14 cellular contexts compared by ENCODE assay signal in the genomic region with DNA sequence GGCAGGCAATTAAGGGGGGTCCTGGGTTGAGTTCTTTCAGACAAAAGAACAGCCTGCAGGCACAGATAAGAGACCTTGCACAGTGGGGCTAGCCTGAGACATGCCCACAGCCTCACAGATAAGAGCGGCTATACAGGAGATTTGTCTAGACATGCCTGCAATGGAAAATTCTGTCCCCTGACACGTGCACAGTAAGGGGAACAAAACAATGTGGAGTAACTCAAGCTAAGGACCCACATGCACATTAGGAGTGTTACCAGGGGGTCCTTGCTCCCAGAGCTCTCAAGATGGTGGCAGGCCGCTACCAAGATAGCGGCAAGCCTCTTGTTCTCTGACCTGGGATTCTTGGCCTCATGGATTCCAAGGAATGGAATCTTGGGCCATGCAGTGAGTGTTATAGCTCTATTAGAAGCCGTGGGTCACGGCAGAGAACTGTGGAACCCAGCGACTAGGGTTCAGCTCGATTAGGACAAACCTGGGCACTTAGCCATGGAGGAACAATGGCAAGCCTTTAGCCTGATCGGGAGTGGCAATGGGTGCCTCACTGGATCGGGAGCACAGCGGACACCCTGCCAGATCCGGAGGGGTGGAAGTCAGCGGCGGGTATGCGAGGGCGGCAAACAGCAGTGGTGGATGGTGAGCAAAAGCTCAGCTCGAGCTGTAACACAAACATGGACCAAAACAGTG.
DNase-seq lines count a peak whose midpoint lies in the region; ATAC-seq and TF ChIP-seq lines count a peak whose summit lies in the region.
"Had no signal": no experiment of that assay in that cellular context is flagged by ENCODE, and none has a peak within 500 bp of the region (broad histone marks: within the 10 kb centered on the region; RNA-seq: fewer than 3 reads in every experiment).

No MANE protein-coding gene starts in this region.

- peaks cover 6% of the 10 kb centered on the region for H3K27me3 Mint-ChIP-seq in neural progenitor cell (ENCODE audit: insufficient read depth, low read depth)
- H3K27me3 Mint-ChIP-seq: activated CD4-positive, alpha-beta memory T cell treated with anti-CD3 and anti-CD28 coated beads, Interleukin-2, amount 10 ng/mL, durations not matched to agents 7 days and 5 days had no signal

- DNase-seq in NCI-H146 (lab: John Stamatoyannopoulos, UW): peak; percentile 63
- DNase-seq in UCSD-AML1 (lab: John Stamatoyannopoulos, UW; ENCODE audit: unreplicated experiment): peak; percentile 50
- DNase-seq in epithelial cell of esophagus (ENCODE audit: low read depth): peak; percentile 55
- no peak for DNase-seq in neural progenitor cell (ENCODE audit: low spot score)
- DNase-seq in left ventricle myocardium inferior: no peak
- no peak for DNase-seq in activated naive CD4-positive, alpha-beta T cell treated with anti-CD3 and anti-CD28 coated beads, Interleukin-2, amount 50 U/mL, for 72 hours (ENCODE audit: low spot score in 2 of 2)
- DNase-seq in NCI-H2196 (lab: John Stamatoyannopoulos, UW; ENCODE audit: unreplicated experiment): no peak
- DNase-seq: activated CD4-positive, alpha-beta memory T cell treated with anti-CD3 and anti-CD28 coated beads, Interleukin-2, amount 10 ng/mL, durations not matched to agents 7 days and 5 days; adrenal gland; DMS 273 treated with DMSO at 0.1 percent for 48 hours; NCI-H1930; pancreas had no signal

- peak overlapping the region; percentile 42 for H2AFZ ChIP-seq in neural progenitor cell (replicated peaks)

- H3K27ac ChIP-seq in neural progenitor cell: no peak overlapping the region
- H3K27ac ChIP-seq in left ventricle myocardium inferior (replicated peaks): no peak overlapping the region
- H3K27ac ChIP-seq: adrenal gland, pancreas had no signal

- H3K4me3 ChIP-seq in epithelial cell of esophagus (ENCODE audit: low read length) (no peak overlapping the region), neural progenitor cell (no peak overlapping the region), left ventricle myocardium inferior (no peak overlapping the region)
- H3K4me3 ChIP-seq: adrenal gland, pancreas had no signal

- H3K79me2 ChIP-seq in neural progenitor cell (ENCODE audit: low read depth): no peaks in the 10 kb centered on the region

- H3K27ac Mint-ChIP-seq in neural progenitor cell: no peak overlapping the region
- peak overlapping the region in 1 of 2 donors; percentile 46 for H3K27ac Mint-ChIP-seq in activated naive CD4-positive, alpha-beta T cell treated with anti-CD3 and anti-CD28 coated beads, Interleukin-2, amount 50 U/mL, for 72 hours
- H3K27ac Mint-ChIP-seq: activated CD4-positive, alpha-beta memory T cell treated with anti-CD3 and anti-CD28 coated beads, Interleukin-2, amount 10 ng/mL, durations not matched to agents 7 days and 5 days; activated T-helper 1 cell treated with anti-CD3 and anti-CD28 coated beads, Interleukin-12 subunit alpha, Interleukin-12 subunit beta, Interleukin-2, Interleukin-4 antibody, amounts not matched to agents 30 ng/mL and 10 ng/mL and 1 ng/mL, durations not matched to agents 14 hours and 24 hours and 36 hours had no signal

- peaks cover 3% of the 10 kb centered on the region for H3K36me3 Mint-ChIP-seq in neural progenitor cell
- H3K36me3 Mint-ChIP-seq in activated naive CD4-positive, alpha-beta T cell treated with anti-CD3 and anti-CD28 coated beads, Interleukin-2, amount 50 U/mL, for 72 hours: peaks cover 16 to 19% of the 10 kb centered on the region in 2 donors

- H3K27me3 ChIP-seq in neural progenitor cell (no peaks in the 10 kb centered on the region), left ventricle myocardium inferior (ENCODE audit: low read depth) (no peaks in the 10 kb centered on the region)
- H3K27me3 ChIP-seq: adrenal gland, pancreas had no signal

- H3K36me3 ChIP-seq in neural progenitor cell (no peaks in the 10 kb centered on the region), left ventricle myocardium inferior (no peaks in the 10 kb centered on the region)
- H3K36me3 ChIP-seq: adrenal gland, pancreas had no signal

- H3K4me1 ChIP-seq in neural progenitor cell (peaks cover 28% of the 10 kb centered on the region), left ventricle myocardium inferior (no peaks in the 10 kb centered on the region)
- H3K4me1 ChIP-seq: adrenal gland had no signal

- TF ChIP-seq CTCF in epithelial cell of esophagus (IDR thresholded peaks at IDR 0.05; ENCODE audit: insufficient read depth, low read depth, low read length, missing control alignments): no peak
- no peak for TF ChIP-seq CTCF in neural progenitor cell (IDR thresholded peaks at IDR 0.05)
- TF ChIP-seq CTCF in left ventricle myocardium inferior (IDR thresholded peaks at IDR 0.05; ENCODE audit: borderline replicate concordance): no peak

- H3K9me3 ChIP-seq in neural progenitor cell (ENCODE audit: low read depth) (no peaks in the 10 kb centered on the region), left ventricle myocardium inferior (replicated peaks) (peaks cover 10% of the 10 kb centered on the region)
- H3K9me3 ChIP-seq: adrenal gland, pancreas had no signal

- H3K4me3 Mint-ChIP-seq in neural progenitor cell: no peak overlapping the region
- H3K4me3 Mint-ChIP-seq: activated CD4-positive, alpha-beta memory T cell treated with anti-CD3 and anti-CD28 coated beads, Interleukin-2, amount 10 ng/mL, durations not matched to agents 7 days and 5 days; activated T-helper 1 cell treated with anti-CD3 and anti-CD28 coated beads, Interleukin-12 subunit alpha, Interleukin-12 subunit beta, Interleukin-2, Interleukin-4 antibody, amounts not matched to agents 30 ng/mL and 10 ng/mL and 1 ng/mL, durations not matched to agents 14 hours and 24 hours and 36 hours had no signal

- peaks cover 38% of the 10 kb centered on the region for H3K4me1 Mint-ChIP-seq in neural progenitor cell
- H3K4me1 Mint-ChIP-seq: activated CD4-positive, alpha-beta memory T cell treated with anti-CD3 and anti-CD28 coated beads, Interleukin-2, amount 10 ng/mL, durations not matched to agents 7 days and 5 days had no signal

- no peak overlapping the region for H3K9ac ChIP-seq in neural progenitor cell

- no peaks in the 10 kb centered on the region for H4K20me1 ChIP-seq in neural progenitor cell (ENCODE audit: low read depth)

- H3K9me3 Mint-ChIP-seq in neural progenitor cell: peaks cover 7% of the 10 kb centered on the region
- peaks cover 12 to 16% of the 10 kb centered on the region in 2 donors for H3K9me3 Mint-ChIP-seq in activated naive CD4-positive, alpha-beta T cell treated with anti-CD3 and anti-CD28 coated beads, Interleukin-2, amount 50 U/mL, for 72 hours

- no peak overlapping the region for H3K4me2 ChIP-seq in neural progenitor cell

- intact Hi-C loops in left ventricle myocardium inferior (cut with micrococcal nuclease): no loop called here

- peaks cover 22% of the 10 kb centered on the region for H3F3A ChIP-seq in neural progenitor cell (ENCODE audit: low read depth)

- ATAC-seq in activated naive CD4-positive, alpha-beta T cell treated with anti-CD3 and anti-CD28 coated beads, Interleukin-2, amount 50 U/mL, for 72 hours: no peak
- ATAC-seq: Panc1 had no signal

Comparison
In these comparisons a context has a peak if more than half of its experiments do, and no peak if none do; other contexts are left out.
1. DNase-seq: peak in NCI-H146 (single experiment), UCSD-AML1 (single experiment) and epithelial cell of esophagus (single experiment); none in neural progenitor cell (single experiment), left ventricle myocardium inferior (single experiment), activated naive CD4-positive, alpha-beta T cell treated with anti-CD3 and anti-CD28 coated beads, Interleukin-2, amount 50 U/mL, for 72 hours (0 of 2) and NCI-H2196 (single experiment).